15 cellular contexts compared by ENCODE assay signal in the genomic region with DNA sequence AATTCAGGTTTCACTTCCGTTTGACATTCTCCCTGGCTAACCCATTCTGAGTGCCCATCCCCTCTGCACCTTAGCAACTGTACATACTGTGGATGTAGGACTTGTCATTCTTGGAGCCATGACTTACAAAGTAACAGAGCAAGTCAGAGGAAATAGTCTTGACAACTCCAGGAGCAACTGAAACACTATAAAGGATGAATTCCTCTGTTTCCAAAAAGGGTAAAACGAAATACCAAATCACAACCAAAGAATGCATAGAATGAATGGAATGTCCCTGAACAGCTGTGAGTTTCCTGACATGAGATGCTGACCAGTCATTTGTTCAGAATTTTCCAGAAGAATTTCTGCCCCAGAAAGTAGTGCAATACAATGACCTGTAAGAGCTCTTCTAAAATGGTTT.
DNase-seq lines count a peak whose midpoint lies in the region; ATAC-seq and TF ChIP-seq lines count a peak whose summit lies in the region.
"Had no signal": no experiment of that assay in that cellular context is flagged by ENCODE, and none has a peak within 500 bp of the region (broad histone marks: within the 10 kb centered on the region; RNA-seq: fewer than 3 reads in every experiment).

No MANE protein-coding gene starts in this region.

- WGBS in IMR-90 (ENCODE audit: extremely low coverage in 2 of 2, insufficient read length in 1 of 2), 2 experiments: no CpG with 5 or more reads among the region's 2 CpGs
- 61 to 63% methylated on average over 2 of the region's 2 CpGs for WGBS in upper lobe of left lung, 2 donors

- no peaks in the 10 kb centered on the region for H4K20me1 ChIP-seq in IMR-90 (ENCODE audit: insufficient read depth, low read length)
- H4K20me1 ChIP-seq: BLaER1 had no signal

- H3K79me1 ChIP-seq in IMR-90 (ENCODE audit: low read depth in 1 of 2, low read length in 2 of 2): no peaks in the 10 kb centered on the region; a peak in 1 of 4 replicates

- peak overlapping the region; percentile 100 for H2BK120ac ChIP-seq in IMR-90 (ENCODE audit: low read depth, low read length)

- H3K36me3 ChIP-seq in IMR-90 (ENCODE audit: control insufficient read depth, insufficient read depth, low read length): no peaks in the 10 kb centered on the region
- H3K36me3 ChIP-seq in kidney epithelial cell (ENCODE audit: control insufficient read depth, insufficient read depth, low read length): no peaks in the 10 kb centered on the region
- H3K36me3 ChIP-seq in upper lobe of left lung: no peaks in the 10 kb centered on the region
- H3K36me3 ChIP-seq: BLaER1, right atrium auricular region had no signal

- H3K9me1 ChIP-seq in IMR-90 (ENCODE audit: insufficient read depth, low read length): peaks cover 28% of the 10 kb centered on the region

- H3K14ac ChIP-seq in IMR-90 (replicated peaks; ENCODE audit: low read depth, low read length): peak overlapping the region; percentile 97

- peak overlapping the region; percentile 98 for H2AK5ac ChIP-seq in IMR-90 (ENCODE audit: low read depth, low read length)

- CTCF ChIA-PET in AG04450 (lab: Charles Lee) (interaction anchor here (0.9 kb wide), 1 partner anchor 137 kb away, joined by 3 read pairs; no protein-coding TSS in a partner anchor), IMR-90 (lab: Yijun Ruan, JAX) (no interaction called here)

- peak overlapping the region; percentile 76 for H4K5ac ChIP-seq in IMR-90 (ENCODE audit: low read depth, low read length)

- no peak for TF ChIP-seq RAD21 in IMR-90 (IDR thresholded peaks at IDR 0.05; ENCODE audit: low read length)

- no peaks in the 10 kb centered on the region for H3K27me3 ChIP-seq in AG04450 (ENCODE audit: control insufficient read depth, insufficient read depth, low read length)
- no peaks in the 10 kb centered on the region for H3K27me3 ChIP-seq in IMR-90 (ENCODE audit: control insufficient read depth, insufficient read depth, low read length)
- no peaks in the 10 kb centered on the region for H3K27me3 ChIP-seq in kidney epithelial cell (ENCODE audit: control insufficient read depth, insufficient read depth, low read length)
- H3K27me3 ChIP-seq in upper lobe of left lung: no peaks in the 10 kb centered on the region
- H3K27me3 ChIP-seq: BLaER1, right atrium auricular region had no signal

- H4K91ac ChIP-seq in IMR-90 (ENCODE audit: insufficient read depth, low read depth, low read length): peak overlapping the region; percentile 99

- H2BK5ac ChIP-seq in IMR-90 (ENCODE audit: low read depth, low read length, poor library complexity, severe bottlenecking): peak overlapping the region; percentile 99

- dilution Hi-C loops in IMR-90 (cut with HindIII; ENCODE audit: low sequenced_read_pairs, unreplicated experiment): no loop called here

- no peak for TF ChIP-seq EP300 in upper lobe of left lung (IDR thresholded peaks at IDR 0.05)

- DNase-seq in AG04450 (ENCODE audit: low read depth, low spot score) (peak; percentile 66), IMR-90 (peak; percentile 83), cardiac fibroblast (ENCODE audit: low read depth in 2 of 2) (peak; percentile 74 to 90), kidney epithelial cell (ENCODE audit: low read depth) (peak; percentile 68), erythroblast (lab: John Stamatoyannopoulos, UW) (no peak), upper lobe of left lung (no peak)
- DNase-seq: activated CD4-positive, alpha-beta T cell treated with anti-CD3 and anti-CD28 coated beads for 1 hour; head of caudate nucleus; NCI-H1092 treated with DMSO at 0.1 percent for 48 hours; NCI-H526 treated with DMSO at 0.1 percent for 48 hours; SK-N-SH had no signal

- peak overlapping the region; percentile 90 for H3K56ac ChIP-seq in IMR-90 (ENCODE audit: extremely low read depth, insufficient read depth, low read length)

- H4K8ac ChIP-seq in IMR-90 (ENCODE audit: low read depth in 2 of 2, low read length in 2 of 2): peak overlapping the region; percentile 94 to 96

- in situ Hi-C loops in IMR-90 (cut with MboI; ENCODE audit: low sequenced_read_pairs): no loop called here

- H3K4me2 ChIP-seq in IMR-90 (ENCODE audit: low read depth, low read length): peak overlapping the region; percentile 19; the same call in 1 of the 2 replicates
- H3K4me2 ChIP-seq: BLaER1, SK-N-SH had no signal

- intact Hi-C loops in IMR-90 (cut with micrococcal nuclease): no loop called here

- H2BK15ac ChIP-seq in IMR-90 (ENCODE audit: low read depth, low read length): peak overlapping the region; percentile 97; the same call in 2 of the 3 replicates

- H3K9me3 ChIP-seq in AG04450 (ENCODE audit: control insufficient read depth, insufficient read depth, low read length) (no peaks in the 10 kb centered on the region; the same call in none of the 2 replicates), IMR-90 (ENCODE audit: control insufficient read depth, insufficient read depth, low read length) (no peaks in the 10 kb centered on the region), upper lobe of left lung (no peaks in the 10 kb centered on the region)
- H3K9me3 ChIP-seq: SK-N-SH had no signal

- H2AFZ ChIP-seq in IMR-90 (replicated peaks; ENCODE audit: low read length, poor library complexity): peak overlapping the region; percentile 59

- H2AK9ac ChIP-seq in IMR-90 (replicated peaks; ENCODE audit: low read depth, low read length, poor library complexity): peak overlapping the region; percentile 92

- TF ChIP-seq POLR2A in IMR-90 (IDR thresholded peaks at IDR 0.05; ENCODE audit: low read depth, low read length) (no peak), erythroblast (IDR thresholded peaks at IDR 0.05; ENCODE audit: low read length) (no peak), upper lobe of left lung (IDR thresholded peaks at IDR 0.05) (no peak)

- H3K4me1 ChIP-seq in IMR-90 (ENCODE audit: control insufficient read depth, insufficient read depth, low read length) (peaks cover 27% of the 10 kb centered on the region), upper lobe of left lung (peaks cover 0 to 4% (median 0%) of the 10 kb centered on the region in 4 donors)
- H3K4me1 ChIP-seq: BLaER1, right atrium auricular region had no signal

- H3K27ac ChIP-seq in AG04450 (ENCODE audit: low read depth, low read length) (peak overlapping the region; percentile 76), IMR-90 (ENCODE audit: insufficient read depth, low read length) (peak overlapping the region; percentile 84), upper lobe of left lung (no peak overlapping the region)
- H3K27ac ChIP-seq: BLaER1, right atrium auricular region had no signal

- H3K23ac ChIP-seq in IMR-90 (ENCODE audit: low read depth, low read length): peak overlapping the region; percentile 98

- H3K9ac ChIP-seq in IMR-90 (ENCODE audit: low read depth, low read length): no peak overlapping the region
- H3K9ac ChIP-seq: BLaER1, SK-N-SH had no signal

- peak overlapping the region; percentile 89 for H3K18ac ChIP-seq in IMR-90 (ENCODE audit: low read depth, low read length)

- BruUV-seq in IMR-90 (replicated peaks; lab: Mats Ljungman, UMichigan): no TSS peak

- POLR2A ChIA-PET in AG04450 (lab: Yijun Ruan, JAX) (no interaction called here), IMR-90 (lab: Charles Lee; ENCODE audit: unreplicated experiment) (no interaction called here)

- TF ChIP-seq CTCF in AG04450 (IDR thresholded peaks at IDR 0.05; ENCODE audit: low read depth, low read length) (no peak), IMR-90 (conservative IDR thresholded peaks at IDR 0.05; ENCODE audit: low read depth, low read length) (no peak), cardiac fibroblast (IDR thresholded peaks at IDR 0.05; ENCODE audit: low read depth, low read length) (no peak), kidney epithelial cell (IDR thresholded peaks at IDR 0.05; ENCODE audit: insufficient read depth, low read length, poor library complexity, severe bottlenecking) (no peak), upper lobe of left lung (IDR thresholded peaks at IDR 0.05) (no peak)

- ATAC-seq in IMR-90 (ENCODE audit: low read depth) (peak; percentile 88), GM18520 (IDR thresholded peaks at IDR 0.05; ENCODE audit: unreplicated experiment) (no peak), GM18511 (IDR thresholded peaks at IDR 0.05; ENCODE audit: unreplicated experiment) (no peak), upper lobe of left lung (ENCODE audit: low FRiP score in 2 of 2) (no peak)

- H3K4me3 ChIP-seq in AG04450 (ENCODE audit: low read depth, low read length) (no peak overlapping the region), IMR-90 (ENCODE audit: insufficient read depth, low read depth, low read length) (no peak overlapping the region), cardiac fibroblast (replicated peaks in 1 of 2; ENCODE audit: low read depth in 2 of 2, low read length in 2 of 2) (no peak overlapping the region), kidney epithelial cell (ENCODE audit: low read depth, low read length) (no peak overlapping the region), upper lobe of left lung (no peak overlapping the region)
- H3K4me3 ChIP-seq: BLaER1, right atrium auricular region had no signal

- peak overlapping the region; percentile 99 for H2BK20ac ChIP-seq in IMR-90 (ENCODE audit: low read depth, low read length)

- H3K4ac ChIP-seq in IMR-90 (ENCODE audit: low read depth, low read length): peak overlapping the region; percentile 99

TF ChIP-seq in IMR-90, 13 proteins besides CTCF, POLR2A, EP300 and RAD21:
- 0 out of 2 replicates have a peak, but pooled peaks have one; percentile 40 for TF ChIP-seq CEBPB (IDR thresholded peaks at IDR 0.05; ENCODE audit: low read depth, low read length)
- TF ChIP-seq MAZ (IDR thresholded peaks at IDR 0.05; ENCODE audit: borderline replicate concordance, low read depth, low read length): no peak
- TF ChIP-seq MAFK (IDR thresholded peaks at IDR 0.05; ENCODE audit: low read depth, low read length): peak; percentile 27; the same call in 1 of the 2 replicates
- no peak for TF ChIP-seq RCOR1 (IDR thresholded peaks at IDR 0.05; ENCODE audit: insufficient replicate concordance, low read length)

Comparison
In these comparisons a context has a peak if more than half of its experiments do, and no peak if none do; other contexts are left out.
1. DNase-seq: peak in AG04450 (single experiment), IMR-90 (single experiment), cardiac fibroblast (2 of 2) and kidney epithelial cell (single experiment); none in erythroblast (0 of 2) and upper lobe of left lung (0 of 2).
2. H3K27ac ChIP-seq: peak in AG04450 (single experiment) and IMR-90 (single experiment); none in upper lobe of left lung (0 of 4).